Comparison of ENCODE assay signal across 1 cellular context in the genomic region with DNA sequence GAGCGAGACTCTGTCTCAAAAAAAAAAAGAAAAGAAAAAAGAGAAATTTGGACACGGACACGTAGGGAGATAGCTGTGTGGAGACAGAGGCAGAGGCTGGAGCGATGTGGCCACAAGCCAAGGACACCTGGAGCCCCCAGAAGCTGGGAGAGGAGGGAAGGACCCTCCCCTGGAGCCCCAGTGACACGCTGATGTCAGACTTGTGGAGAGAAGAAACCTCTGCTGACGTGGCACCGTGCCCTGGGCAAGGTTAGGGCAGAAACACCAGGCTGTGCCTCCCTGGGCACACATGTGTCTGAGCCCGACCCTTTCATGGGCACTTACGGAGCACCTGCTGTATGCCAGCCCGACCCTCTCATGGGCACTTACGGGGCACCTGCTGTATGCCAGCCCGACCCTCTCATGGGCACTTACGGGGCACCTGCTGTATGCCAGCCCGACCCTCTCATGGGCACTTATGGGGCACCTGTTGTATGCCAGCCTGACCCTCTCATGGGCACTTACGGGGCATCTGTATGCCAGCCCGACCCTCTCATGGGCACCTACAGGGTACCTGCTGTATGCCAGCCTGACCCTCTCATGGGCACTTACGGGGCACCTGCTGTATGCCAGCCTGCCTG.
TF ChIP-seq lines count a peak whose summit lies in the region.

No MANE protein-coding gene starts in this region.

TF ChIP-seq in IMR-90, 13 proteins besides CTCF, POLR2A, EP300 and RAD21 (continued from another document):
- no peak for TF ChIP-seq USF2 (IDR thresholded peaks at IDR 0.05; ENCODE audit: low read depth, low read length)
- TF ChIP-seq ELK1 (IDR thresholded peaks at IDR 0.05; ENCODE audit: borderline replicate concordance, low read depth, low read length), result no peak
- TF ChIP-seq RCOR1 (IDR thresholded peaks at IDR 0.05; ENCODE audit: insufficient replicate concordance, low read length), result no peak
- TF ChIP-seq MAFK (IDR thresholded peaks at IDR 0.05; ENCODE audit: low read depth, low read length), result no peak
- TF ChIP-seq SMC3 (IDR thresholded peaks at IDR 0.05; ENCODE audit: low read depth, low read length), result no peak
TF ChIP-seq in IMR-90: peak in this region for 0.
